In genomic region chr2:2645162-2645855, GRCh38 we compare ENCODE assay signal across 21 cellular contexts.
"Had no signal": no experiment of that assay in that cellular context is flagged by ENCODE, and none has a peak within 500 bp of the region (broad histone marks: within the 10 kb centered on the region; RNA-seq: fewer than 3 reads in every experiment).

No MANE protein-coding gene starts in this region.

- H3K27me3 ChIP-seq: vagina had no signal

- H3K27ac Mint-ChIP-seq: activated T-helper 17 cell treated with anti-CD3 and anti-CD28 coated beads, Interleukin-2, amount 50 U/mL, for 72 hours; mesothelial cell of epicardium; natural killer cell treated with Interleukin-12 subunit alpha and Interleukin-12 subunit beta and Interleukin-15 and Interleukin-18, amount 100 ng/mL, for 72 hours had no signal

- H3K9me3 Mint-ChIP-seq: activated T-helper 17 cell treated with anti-CD3 and anti-CD28 coated beads, Interleukin-2, amount 50 U/mL, for 72 hours had no signal

- H3K36me3 ChIP-seq: heart left ventricle, stomach, suprapubic skin, vagina had no signal

- FAIRE-seq: keratinocyte had no signal

- H3K4me1 ChIP-seq: heart left ventricle, stomach, suprapubic skin had no signal

- H3K4me3 Mint-ChIP-seq: mesothelial cell of epicardium; natural killer cell treated with Interleukin-12 subunit alpha and Interleukin-12 subunit beta and Interleukin-15 and Interleukin-18, amount 100 ng/mL, for 72 hours had no signal

- H3K27ac ChIP-seq: epithelial cell of prostate, heart left ventricle, parathyroid adenoma, skin epidermis, stomach, suprapubic skin, vagina, VCaP had no signal

- H3K4me3 ChIP-seq: heart left ventricle, lung, skin epidermis, stomach, suprapubic skin, vagina had no signal

- H3K36me3 Mint-ChIP-seq: mesothelial cell of epicardium; natural killer cell treated with Interleukin-12 subunit alpha and Interleukin-12 subunit beta and Interleukin-15 and Interleukin-18, amount 100 ng/mL, for 72 hours had no signal

- ATAC-seq: activated CD4-positive, CD25-positive, alpha-beta regulatory T cell treated with anti-CD3 and anti-CD28 coated beads, Interleukin-2, amount 50 U/mL, for 24 hours; activated CD8-positive, alpha-beta T cell treated with anti-CD3 and anti-CD28 coated beads, Interleukin-2, amount 10 ng/mL, durations not matched to agents 7 days and 5 days; activated T-helper 17 cell treated with anti-CD3 and anti-CD28 coated beads, Interleukin-2, amount 50 U/mL, for 72 hours; heart left ventricle; natural killer cell treated with Interleukin-12 subunit alpha and Interleukin-12 subunit beta and Interleukin-15 and Interleukin-18, amount 100 ng/mL, for 72 hours had no signal

- H3K9me3 ChIP-seq: suprapubic skin, vagina had no signal

- DNase-seq: activated CD4-positive, alpha-beta T cell treated with anti-CD3 and anti-CD28 coated beads, Interleukin-2, amount 50 U/mL, for 1 hour; activated CD8-positive, alpha-beta T cell treated with anti-CD3 and anti-CD28 coated beads, Interleukin-2, amount 10 ng/mL, durations not matched to agents 7 days and 5 days; activated naive CD8-positive, alpha-beta T cell treated with anti-CD3 and anti-CD28 coated beads, Interleukin-2, amount 10 ng/mL, durations not matched to agents 7 days and 5 days; amygdala; heart left ventricle; stimulated activated CD4-positive, alpha-beta T cell treated with anti-CD3 and anti-CD28 coated beads, Interleukin-1b, Interleukin-23, amount 100 ng/mL, for 48 hours; stomach; SW 1271; trophoblast cell had no signal

- H3K27me3 Mint-ChIP-seq: activated naive CD8-positive, alpha-beta T cell treated with anti-CD3 and anti-CD28 coated beads, Interleukin-2, amount 10 ng/mL, durations not matched to agents 7 days and 5 days had no signal
